In genomic region chr4:174018236-174018635, GRCh38 we compare ENCODE assay signal across 28 cellular contexts.
"Had no signal": no experiment of that assay in that cellular context is flagged by ENCODE, and none has a peak within 500 bp of the region (broad histone marks: within the 10 kb centered on the region; RNA-seq: fewer than 3 reads in every experiment).

No MANE protein-coding gene starts in this region.

- H3K27ac ChIP-seq: adrenal gland, ascending aorta, coronary artery, dorsolateral prefrontal cortex had no signal

- H3K9me3 ChIP-seq: adrenal gland, ascending aorta had no signal

- H3K4me1 ChIP-seq: adrenal gland, ascending aorta had no signal

- H3K27me3 ChIP-seq: adrenal gland, ascending aorta had no signal

- DNase-seq: activated CD4-positive, alpha-beta memory T cell treated with anti-CD3 and anti-CD28 coated beads for 36 hours; activated CD4-positive, alpha-beta T cell treated with anti-CD3 and anti-CD28 coated beads for 36 hours; activated CD4-positive, alpha-beta T cell treated with anti-CD3 and anti-CD28 coated beads, Interleukin-2, amount 10 ng/mL, durations not matched to agents 24 days and 14 days; activated CD4-positive, CD25-positive, alpha-beta regulatory T cell; activated CD4-positive, CD25-positive, alpha-beta regulatory T cell treated with anti-CD3 and anti-CD28 coated beads, Interleukin-2, amount 50 U/mL, for 72 hours; activated CD8-positive, alpha-beta memory T cell treated with anti-CD3 and anti-CD28 coated beads, Interleukin-2, amount 10 ng/mL, durations not matched to agents 7 days and 5 days; activated CD8-positive, alpha-beta memory T cell treated with anti-CD3 and anti-CD28 coated beads, Interleukin-2, amount 50 U/mL, for 4 hours; activated CD8-positive, alpha-beta T cell treated with anti-CD3 and anti-CD28 coated beads, Interleukin-2, amount 10 ng/mL, durations not matched to agents 7 days and 5 days; activated effector memory CD4-positive, alpha-beta T cell treated with anti-CD3 and anti-CD28 coated beads, Interleukin-2, amount 50 U/mL, for 16 hours; activated naive CD4-positive, alpha-beta T cell treated with anti-CD3 and anti-CD28 coated beads for 36 hours; activated naive CD8-positive, alpha-beta T cell treated with anti-CD3 and anti-CD28 coated beads for 36 hours; activated naive CD8-positive, alpha-beta T cell treated with anti-CD3 and anti-CD28 coated beads, Interleukin-2, amount 50 U/mL, for 24 hours; activated T-cell treated with anti-CD3 and anti-CD28 coated beads, Interleukin-2, amount 50 U/mL, for 1 hour; activated T-cell treated with anti-CD3 and anti-CD28 coated beads, Interleukin-2, amount 50 U/mL, for 48 hours; adrenal gland; dorsolateral prefrontal cortex; effector memory CD4-positive, alpha-beta T cell; endodermal cell; foreskin fibroblast; head of caudate nucleus; T-helper 1 cell; T-helper 17 cell; T1000 had no signal

- H3K4me3 ChIP-seq: adrenal gland, ascending aorta, coronary artery, dorsolateral prefrontal cortex had no signal

- ATAC-seq: activated CD4-positive, alpha-beta T cell treated with anti-CD3 and anti-CD28 coated beads for 36 hours; activated CD8-positive, alpha-beta memory T cell treated with anti-CD3 and anti-CD28 coated beads, Interleukin-2, amount 10 ng/mL, durations not matched to agents 7 days and 5 days; activated CD8-positive, alpha-beta T cell treated with anti-CD3 and anti-CD28 coated beads, Interleukin-2, amount 10 ng/mL, durations not matched to agents 7 days and 5 days; activated naive CD8-positive, alpha-beta T cell treated with anti-CD3 and anti-CD28 coated beads, Interleukin-2, amount 50 U/mL, for 24 hours; esophagus mucosa; T-helper 17 cell had no signal

- FAIRE-seq: bronchial epithelial cell, frontal cortex had no signal

- H3K36me3 ChIP-seq: adrenal gland, ascending aorta had no signal
